1 cellular context compared by ENCODE assay signal in the genomic region with DNA sequence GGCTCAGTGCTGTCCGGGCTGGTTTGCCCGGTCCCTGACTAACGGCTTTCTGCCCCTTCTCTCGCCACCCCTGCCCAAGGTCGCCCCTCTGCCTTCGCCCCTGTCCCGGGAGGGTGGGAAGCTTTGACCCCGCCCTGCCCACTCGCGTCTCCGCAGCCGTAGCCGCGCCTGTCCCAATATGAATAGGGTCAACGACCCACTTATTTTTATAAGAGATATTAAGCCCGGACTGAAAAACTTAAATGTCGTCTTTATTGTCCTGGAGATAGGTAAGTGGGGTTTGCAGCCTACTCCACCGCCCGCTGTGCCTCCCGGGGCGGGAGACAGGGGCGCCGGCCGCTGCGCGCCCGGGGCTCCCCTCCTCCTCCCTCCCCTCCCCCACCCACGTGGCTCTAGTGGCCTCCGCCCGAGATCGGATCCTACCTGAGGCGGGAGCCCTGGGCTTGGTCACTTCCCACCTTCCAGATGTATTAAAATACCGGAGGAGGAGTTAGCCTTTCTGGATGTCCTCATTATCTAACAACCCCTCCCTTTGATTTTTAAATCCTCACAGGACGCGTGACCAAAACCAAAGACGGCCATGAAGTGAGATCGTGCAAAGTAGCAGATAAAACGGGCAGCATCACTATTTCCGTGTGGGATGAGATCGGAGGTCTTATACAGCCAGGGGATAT.
TF ChIP-seq lines count a peak whose summit lies in the region.

No MANE protein-coding gene starts in this region.

TF ChIP-seq in HepG2, 621 proteins besides CTCF, POLR2A, EP300 and RAD21 (continued from another document and continues in another):
- TF ChIP-seq, protein P1, sequence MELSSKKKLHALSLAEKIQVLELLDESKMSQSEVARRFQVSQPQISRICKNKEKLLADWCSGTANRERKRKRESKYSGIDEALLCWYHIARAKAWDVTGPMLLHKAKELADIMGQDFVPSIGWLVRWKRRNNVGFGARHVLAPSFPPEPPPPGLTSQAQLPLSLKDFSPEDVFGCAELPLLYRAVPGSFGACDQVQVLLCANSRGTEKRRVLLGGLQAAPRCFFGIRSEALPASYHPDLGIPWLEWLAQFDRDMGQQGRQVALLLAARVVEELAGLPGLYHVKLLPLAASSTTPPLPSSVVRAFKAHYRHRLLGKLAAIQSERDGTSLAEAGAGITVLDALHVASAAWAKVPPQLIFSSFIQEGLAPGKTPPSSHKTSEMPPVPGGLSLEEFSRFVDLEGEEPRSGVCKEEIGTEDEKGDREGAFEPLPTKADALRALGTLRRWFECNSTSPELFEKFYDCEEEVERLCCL (CRISPR knock-in tag; IDR thresholded peaks at IDR 0.05; ENCODE audit: borderline replicate concordance) = 0 out of 2 replicates have a peak, but pooled peaks have one; percentile 15
- TF ChIP-seq, protein P2, sequence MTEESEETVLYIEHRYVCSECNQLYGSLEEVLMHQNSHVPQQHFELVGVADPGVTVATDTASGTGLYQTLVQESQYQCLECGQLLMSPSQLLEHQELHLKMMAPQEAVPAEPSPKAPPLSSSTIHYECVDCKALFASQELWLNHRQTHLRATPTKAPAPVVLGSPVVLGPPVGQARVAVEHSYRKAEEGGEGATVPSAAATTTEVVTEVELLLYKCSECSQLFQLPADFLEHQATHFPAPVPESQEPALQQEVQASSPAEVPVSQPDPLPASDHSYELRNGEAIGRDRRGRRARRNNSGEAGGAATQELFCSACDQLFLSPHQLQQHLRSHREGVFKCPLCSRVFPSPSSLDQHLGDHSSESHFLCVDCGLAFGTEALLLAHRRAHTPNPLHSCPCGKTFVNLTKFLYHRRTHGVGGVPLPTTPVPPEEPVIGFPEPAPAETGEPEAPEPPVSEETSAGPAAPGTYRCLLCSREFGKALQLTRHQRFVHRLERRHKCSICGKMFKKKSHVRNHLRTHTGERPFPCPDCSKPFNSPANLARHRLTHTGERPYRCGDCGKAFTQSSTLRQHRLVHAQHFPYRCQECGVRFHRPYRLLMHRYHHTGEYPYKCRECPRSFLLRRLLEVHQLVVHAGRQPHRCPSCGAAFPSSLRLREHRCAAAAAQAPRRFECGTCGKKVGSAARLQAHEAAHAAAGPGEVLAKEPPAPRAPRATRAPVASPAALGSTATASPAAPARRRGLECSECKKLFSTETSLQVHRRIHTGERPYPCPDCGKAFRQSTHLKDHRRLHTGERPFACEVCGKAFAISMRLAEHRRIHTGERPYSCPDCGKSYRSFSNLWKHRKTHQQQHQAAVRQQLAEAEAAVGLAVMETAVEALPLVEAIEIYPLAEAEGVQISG (CRISPR knock-in tag; IDR thresholded peaks at IDR 0.05) = no peak
- 0 out of 2 replicates have a peak, but pooled peaks have one; percentile 7 for TF ChIP-seq ZNF891 (CRISPR knock-in tag; IDR thresholded peaks at IDR 0.05)
- no peak for TF ChIP-seq ZNF557 (CRISPR knock-in tag; IDR thresholded peaks at IDR 0.05)
- no peak for TF ChIP-seq ZNF432 (CRISPR knock-in tag; IDR thresholded peaks at IDR 0.05; ENCODE audit: borderline replicate concordance)
- no peak for TF ChIP-seq SRSF4 (IDR thresholded peaks at IDR 0.05; ENCODE audit: low read depth, low read length, poor library complexity, severe bottlenecking)
- TF ChIP-seq ZNF225 (CRISPR knock-in tag; IDR thresholded peaks at IDR 0.05) = 0 out of 2 replicates have a peak, but pooled peaks have one; percentile 0
- no peak for TF ChIP-seq FOXC1 (CRISPR knock-in tag; IDR thresholded peaks at IDR 0.05; ENCODE audit: borderline replicate concordance)
- TF ChIP-seq NPAS2 (CRISPR knock-in tag; IDR thresholded peaks at IDR 0.05; ENCODE audit: borderline replicate concordance) = no peak
- TF ChIP-seq, protein P3, sequence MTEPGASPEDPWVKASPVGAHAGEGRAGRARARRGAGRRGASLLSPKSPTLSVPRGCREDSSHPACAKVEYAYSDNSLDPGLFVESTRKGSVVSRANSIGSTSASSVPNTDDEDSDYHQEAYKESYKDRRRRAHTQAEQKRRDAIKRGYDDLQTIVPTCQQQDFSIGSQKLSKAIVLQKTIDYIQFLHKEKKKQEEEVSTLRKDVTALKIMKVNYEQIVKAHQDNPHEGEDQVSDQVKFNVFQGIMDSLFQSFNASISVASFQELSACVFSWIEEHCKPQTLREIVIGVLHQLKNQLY (CRISPR knock-in tag; IDR thresholded peaks at IDR 0.05) = no peak
- TF ChIP-seq, protein P4, sequence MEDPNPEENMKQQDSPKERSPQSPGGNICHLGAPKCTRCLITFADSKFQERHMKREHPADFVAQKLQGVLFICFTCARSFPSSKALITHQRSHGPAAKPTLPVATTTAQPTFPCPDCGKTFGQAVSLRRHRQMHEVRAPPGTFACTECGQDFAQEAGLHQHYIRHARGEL (CRISPR knock-in tag; IDR thresholded peaks at IDR 0.05) = no peak; the same call in 1 of the 2 replicates
- no peak for TF ChIP-seq ZNF263 (CRISPR knock-in tag; IDR thresholded peaks at IDR 0.05)
- TF ChIP-seq GATAD2A (CRISPR knock-in tag; IDR thresholded peaks at IDR 0.05) = peak; percentile 22; the same call in 1 of the 2 replicates
- TF ChIP-seq ZNF589 (CRISPR knock-in tag; conservative IDR thresholded peaks at IDR 0.05) = 0 out of 2 replicates have a peak, but pooled peaks have one; percentile 14
- TF ChIP-seq, protein P5, sequence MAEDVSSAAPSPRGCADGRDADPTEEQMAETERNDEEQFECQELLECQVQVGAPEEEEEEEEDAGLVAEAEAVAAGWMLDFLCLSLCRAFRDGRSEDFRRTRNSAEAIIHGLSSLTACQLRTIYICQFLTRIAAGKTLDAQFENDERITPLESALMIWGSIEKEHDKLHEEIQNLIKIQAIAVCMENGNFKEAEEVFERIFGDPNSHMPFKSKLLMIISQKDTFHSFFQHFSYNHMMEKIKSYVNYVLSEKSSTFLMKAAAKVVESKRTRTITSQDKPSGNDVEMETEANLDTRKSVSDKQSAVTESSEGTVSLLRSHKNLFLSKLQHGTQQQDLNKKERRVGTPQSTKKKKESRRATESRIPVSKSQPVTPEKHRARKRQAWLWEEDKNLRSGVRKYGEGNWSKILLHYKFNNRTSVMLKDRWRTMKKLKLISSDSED (CRISPR knock-in tag; IDR thresholded peaks at IDR 0.05) = no peak
- no peak for TF ChIP-seq NKX3-1 (CRISPR knock-in tag; IDR thresholded peaks at IDR 0.05)
- peak; percentile 36; the same call in 1 of the 2 replicates for TF ChIP-seq KDM2A (CRISPR knock-in tag; IDR thresholded peaks at IDR 0.05; ENCODE audit: borderline replicate concordance, low read depth)
- no peak; the same call in 1 of the 2 replicates for TF ChIP-seq ZNF30 (CRISPR knock-in tag; IDR thresholded peaks at IDR 0.05)
- TF ChIP-seq PRPF4 (IDR thresholded peaks at IDR 0.05; ENCODE audit: low read depth, low read length, poor library complexity, severe bottlenecking) = peak; percentile 99
- TF ChIP-seq JUND (CRISPR knock-in tag; IDR thresholded peaks at IDR 0.05) = no peak
- TF ChIP-seq MTF2 (CRISPR knock-in tag; IDR thresholded peaks at IDR 0.05; ENCODE audit: borderline replicate concordance) = no peak
- TF ChIP-seq, protein P6, sequence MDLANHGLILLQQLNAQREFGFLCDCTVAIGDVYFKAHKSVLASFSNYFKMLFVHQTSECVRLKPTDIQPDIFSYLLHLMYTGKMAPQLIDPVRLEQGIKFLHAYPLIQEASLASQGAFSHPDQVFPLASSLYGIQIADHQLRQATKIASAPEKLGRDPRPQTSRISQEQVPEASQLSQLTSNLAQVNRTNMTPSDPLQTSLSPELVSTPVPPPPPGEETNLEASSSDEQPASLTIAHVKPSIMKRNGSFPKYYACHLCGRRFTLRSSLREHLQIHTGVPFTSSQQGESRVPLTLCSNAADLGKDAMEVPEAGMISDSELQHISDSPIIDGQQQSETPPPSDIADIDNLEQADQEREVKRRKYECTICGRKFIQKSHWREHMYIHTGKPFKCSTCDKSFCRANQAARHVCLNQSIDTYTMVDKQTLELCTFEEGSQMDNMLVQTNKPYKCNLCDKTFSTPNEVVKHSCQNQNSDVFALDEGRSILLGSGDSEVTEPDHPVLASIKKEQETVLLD (CRISPR knock-in tag; IDR thresholded peaks at IDR 0.05; ENCODE audit: low read depth) = no peak; the same call in 1 of the 2 replicates
- no peak for TF ChIP-seq ZNF605 (CRISPR knock-in tag; IDR thresholded peaks at IDR 0.05)
- TF ChIP-seq LCORL (IDR thresholded peaks at IDR 0.05) = no peak
- no peak; the same call in 1 of the 2 replicates for TF ChIP-seq LCORL (CRISPR knock-in tag; IDR thresholded peaks at IDR 0.05)
- 0 out of 2 replicates have a peak, but pooled peaks have one; percentile 19 for TF ChIP-seq RXRB (CRISPR knock-in tag; IDR thresholded peaks at IDR 0.05; ENCODE audit: borderline replicate concordance)
- no peak for TF ChIP-seq ZNF839 (CRISPR knock-in tag; IDR thresholded peaks at IDR 0.05; ENCODE audit: borderline replicate concordance)
- 0 out of 2 replicates have a peak, but pooled peaks have one; percentile 9 for TF ChIP-seq ZFY (CRISPR knock-in tag; IDR thresholded peaks at IDR 0.05)
- no peak for TF ChIP-seq ZNF543 (CRISPR knock-in tag; IDR thresholded peaks at IDR 0.05)
- TF ChIP-seq, protein P7, sequence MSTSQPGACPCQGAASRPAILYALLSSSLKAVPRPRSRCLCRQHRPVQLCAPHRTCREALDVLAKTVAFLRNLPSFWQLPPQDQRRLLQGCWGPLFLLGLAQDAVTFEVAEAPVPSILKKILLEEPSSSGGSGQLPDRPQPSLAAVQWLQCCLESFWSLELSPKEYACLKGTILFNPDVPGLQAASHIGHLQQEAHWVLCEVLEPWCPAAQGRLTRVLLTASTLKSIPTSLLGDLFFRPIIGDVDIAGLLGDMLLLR (CRISPR knock-in tag; IDR thresholded peaks at IDR 0.05) = no peak; the same call in 1 of the 2 replicates
- TF ChIP-seq ZNF350 (CRISPR knock-in tag; IDR thresholded peaks at IDR 0.05; ENCODE audit: borderline replicate concordance, low read depth) = no peak
- TF ChIP-seq HIVEP1 (CRISPR knock-in tag; IDR thresholded peaks at IDR 0.05) = 0 out of 2 replicates have a peak, but pooled peaks have one; percentile 5
- no peak for TF ChIP-seq PPARG (CRISPR knock-in tag; conservative IDR thresholded peaks at IDR 0.05)
- TF ChIP-seq TBP (CRISPR knock-in tag; IDR thresholded peaks at IDR 0.05) = no peak
- TF ChIP-seq MED8 (CRISPR knock-in tag; IDR thresholded peaks at IDR 0.05; ENCODE audit: insufficient replicate concordance) = no peak
- no peak for TF ChIP-seq MATR3 (CRISPR knock-in tag; IDR thresholded peaks at IDR 0.05)
- TF ChIP-seq, protein P8, sequence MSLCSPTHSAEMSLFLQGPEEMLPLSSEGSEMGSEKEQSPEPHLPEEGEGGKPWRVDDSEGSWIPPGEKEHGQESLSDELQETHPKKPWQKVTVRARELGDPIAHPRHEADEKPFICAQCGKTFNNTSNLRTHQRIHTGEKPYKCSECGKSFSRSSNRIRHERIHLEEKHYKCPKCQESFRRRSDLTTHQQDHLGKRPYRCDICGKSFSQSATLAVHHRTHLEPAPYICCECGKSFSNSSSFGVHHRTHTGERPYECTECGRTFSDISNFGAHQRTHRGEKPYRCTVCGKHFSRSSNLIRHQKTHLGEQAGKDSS (CRISPR knock-in tag; IDR thresholded peaks at IDR 0.05; ENCODE audit: borderline replicate concordance, low read depth) = no peak
- TF ChIP-seq FOXK2 (IDR thresholded peaks at IDR 0.05) = no peak
- TF ChIP-seq KLF6 (CRISPR knock-in tag; IDR thresholded peaks at IDR 0.05) = 0 out of 2 replicates have a peak, but pooled peaks have one; percentile 2
- TF ChIP-seq, protein P9, sequence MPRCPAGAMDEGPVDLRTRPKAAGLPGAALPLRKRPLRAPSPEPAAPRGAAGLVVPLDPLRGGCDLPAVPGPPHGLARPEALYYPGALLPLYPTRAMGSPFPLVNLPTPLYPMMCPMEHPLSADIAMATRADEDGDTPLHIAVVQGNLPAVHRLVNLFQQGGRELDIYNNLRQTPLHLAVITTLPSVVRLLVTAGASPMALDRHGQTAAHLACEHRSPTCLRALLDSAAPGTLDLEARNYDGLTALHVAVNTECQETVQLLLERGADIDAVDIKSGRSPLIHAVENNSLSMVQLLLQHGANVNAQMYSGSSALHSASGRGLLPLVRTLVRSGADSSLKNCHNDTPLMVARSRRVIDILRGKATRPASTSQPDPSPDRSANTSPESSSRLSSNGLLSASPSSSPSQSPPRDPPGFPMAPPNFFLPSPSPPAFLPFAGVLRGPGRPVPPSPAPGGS (CRISPR knock-in tag; IDR thresholded peaks at IDR 0.05) = no peak
- TF ChIP-seq, protein P10, sequence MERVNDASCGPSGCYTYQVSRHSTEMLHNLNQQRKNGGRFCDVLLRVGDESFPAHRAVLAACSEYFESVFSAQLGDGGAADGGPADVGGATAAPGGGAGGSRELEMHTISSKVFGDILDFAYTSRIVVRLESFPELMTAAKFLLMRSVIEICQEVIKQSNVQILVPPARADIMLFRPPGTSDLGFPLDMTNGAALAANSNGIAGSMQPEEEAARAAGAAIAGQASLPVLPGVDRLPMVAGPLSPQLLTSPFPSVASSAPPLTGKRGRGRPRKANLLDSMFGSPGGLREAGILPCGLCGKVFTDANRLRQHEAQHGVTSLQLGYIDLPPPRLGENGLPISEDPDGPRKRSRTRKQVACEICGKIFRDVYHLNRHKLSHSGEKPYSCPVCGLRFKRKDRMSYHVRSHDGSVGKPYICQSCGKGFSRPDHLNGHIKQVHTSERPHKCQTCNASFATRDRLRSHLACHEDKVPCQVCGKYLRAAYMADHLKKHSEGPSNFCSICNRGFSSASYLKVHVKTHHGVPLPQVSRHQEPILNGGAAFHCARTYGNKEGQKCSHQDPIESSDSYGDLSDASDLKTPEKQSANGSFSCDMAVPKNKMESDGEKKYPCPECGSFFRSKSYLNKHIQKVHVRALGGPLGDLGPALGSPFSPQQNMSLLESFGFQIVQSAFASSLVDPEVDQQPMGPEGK (CRISPR knock-in tag; IDR thresholded peaks at IDR 0.05) = peak; percentile 43
- TF ChIP-seq SAP130 (CRISPR knock-in tag; IDR thresholded peaks at IDR 0.05; ENCODE audit: low read depth) = no peak
- TF ChIP-seq, protein P11, sequence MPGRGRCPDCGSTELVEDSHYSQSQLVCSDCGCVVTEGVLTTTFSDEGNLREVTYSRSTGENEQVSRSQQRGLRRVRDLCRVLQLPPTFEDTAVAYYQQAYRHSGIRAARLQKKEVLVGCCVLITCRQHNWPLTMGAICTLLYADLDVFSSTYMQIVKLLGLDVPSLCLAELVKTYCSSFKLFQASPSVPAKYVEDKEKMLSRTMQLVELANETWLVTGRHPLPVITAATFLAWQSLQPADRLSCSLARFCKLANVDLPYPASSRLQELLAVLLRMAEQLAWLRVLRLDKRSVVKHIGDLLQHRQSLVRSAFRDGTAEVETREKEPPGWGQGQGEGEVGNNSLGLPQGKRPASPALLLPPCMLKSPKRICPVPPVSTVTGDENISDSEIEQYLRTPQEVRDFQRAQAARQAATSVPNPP (CRISPR knock-in tag; IDR thresholded peaks at IDR 0.05) = no peak
